In the genomic region with DNA sequence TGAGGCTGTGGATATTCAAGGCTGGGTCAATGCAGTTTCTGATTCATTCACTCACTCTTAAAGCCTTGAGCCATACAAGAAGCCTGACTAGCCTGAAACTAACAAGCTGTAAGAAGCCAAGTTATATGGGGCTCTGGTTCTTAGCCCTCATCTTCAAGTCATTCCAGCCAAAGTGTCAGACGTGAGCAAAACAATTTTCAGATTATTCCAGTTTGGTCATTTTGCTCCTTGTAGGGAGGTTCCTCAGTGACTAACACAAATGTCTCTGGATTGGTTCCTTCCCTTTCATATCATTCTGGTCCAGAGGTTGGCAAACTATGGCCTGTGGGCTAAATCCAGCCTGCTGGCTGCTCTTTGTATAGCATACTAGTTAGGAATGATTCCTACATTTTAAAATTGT, we compare ENCODE assay signal across 24 cellular contexts. TPM values are rescaled to one million over a fixed set of nuclear protein-coding genes. Genes with fewer than 3 reads are reported as not detected.
DNase-seq lines count a peak whose midpoint lies in the region; ATAC-seq, FAIRE-seq and TF ChIP-seq lines count a peak whose summit lies in the region.
"Had no signal": no experiment of that assay in that cellular context is flagged by ENCODE, and none has a peak within 500 bp of the region (broad histone marks: within the 10 kb centered on the region; RNA-seq: fewer than 3 reads in every experiment).

No MANE protein-coding gene starts in this region.

- H3K4me3 ChIP-seq in K562: no peak overlapping the region
- H3K4me3 ChIP-seq in fibroblast of the aortic adventitia (ENCODE audit: low read depth, low read length): no peak overlapping the region

- DNase-seq in AG20443 (ENCODE audit: low spot score) (peak; percentile 22), HT1080 (ENCODE audit: low read depth) (peak; percentile 5), K562 (ENCODE audit: extremely low read depth in 1 of 4, low spot score in 3 of 4) (no peak), fibroblast of the aortic adventitia (ENCODE audit: low read depth) (peak; percentile 55), sciatic nerve (ENCODE audit: low spot score) (no peak)
- DNase-seq in stimulated activated CD4-positive, alpha-beta T cell treated with anti-CD3 and anti-CD28 coated beads, Interleukin-4, amount 100 ng/mL, for 4 hours: no peak
- DNase-seq: Caco-2; DMS53; GOT3; MV-4-11; NCI-H1417 treated with DMSO at 0.1 percent for 48 hours; NCI-H2081; NCI-H226; NCI-H69; NK-92 treated with Interleukin-12 subunit alpha and Interleukin-12 subunit beta, amount 100 ng/mL, for 24 hours; OCI-M1; SK-N-SH had no signal

- H3K27ac ChIP-seq in K562 (ENCODE audit: extremely low read depth, low read depth, low read length): no peak overlapping the region

- H3K9me1 ChIP-seq in K562 (ENCODE audit: control insufficient read depth, insufficient read depth, low read length): no peaks in the 10 kb centered on the region

- H3K27me3 ChIP-seq in K562 (ENCODE audit: control insufficient read depth in 2 of 2, insufficient read depth in 2 of 2, low read length in 2 of 2): no peaks in the 10 kb centered on the region; a peak in 1 of 5 replicates

- in situ Hi-C loops in K562 (cut with MboI): no loop called here

- no peak overlapping the region for H3K4me2 ChIP-seq in K562 (ENCODE audit: insufficient read depth, low read length)
- H3K4me2 ChIP-seq: SK-N-SH had no signal

- 7% methylated on average over 1 of the region's 1 CpG for WGBS in K562 (ENCODE audit: insufficient coverage, low coverage, missing lambda C conversion rate)

- H3K36me3 ChIP-seq in K562 (ENCODE audit: control insufficient read depth, insufficient read depth, low read length): no peaks in the 10 kb centered on the region

- POLR2A ChIA-PET in K562 (lab: Yijun Ruan, JAX): no interaction called here

- CTCF ChIA-PET in K562 (lab: Yijun Ruan, JAX; ENCODE audit: low intra/inter-chr PET ratio): no interaction called here

- no peak for FAIRE-seq in K562 (lab: Jason Lieb, UNC)
- FAIRE-seq: A204.1, GM12891 had no signal

- H2AFZ ChIP-seq in K562 (ENCODE audit: low read depth, low read length): no peak overlapping the region

- H3K79me2 ChIP-seq in K562 (ENCODE audit: control insufficient read depth, insufficient read depth, low read length): no peaks in the 10 kb centered on the region

- no peaks in the 10 kb centered on the region for H3K9me3 ChIP-seq in K562 (replicated peaks; ENCODE audit: control insufficient read depth, insufficient read depth, low read depth, low read length)
- H3K9me3 ChIP-seq: Caco-2, SK-N-SH had no signal

- H3K9ac ChIP-seq in K562 (ENCODE audit: insufficient read depth in 1 of 2, low read depth in 2 of 2, low read length in 2 of 2): no peak overlapping the region
- H3K9ac ChIP-seq: SK-N-SH had no signal

- TF ChIP-seq CTCF in K562 (IDR thresholded peaks at IDR 0.05 in 2 of 3, conservative IDR thresholded peaks at IDR 0.05 in 1 of 3; ENCODE audit: insufficient read depth in 2 of 3, low read depth in 1 of 3, low read length in 3 of 3): no peak
- TF ChIP-seq CTCF in fibroblast of the aortic adventitia (IDR thresholded peaks at IDR 0.05; ENCODE audit: insufficient read depth, low read length): peak; percentile 30

- no peak for TF ChIP-seq EP300 in K562 (IDR thresholded peaks at IDR 0.05; ENCODE audit: low read length)

- H3K4me1 ChIP-seq in K562 (replicated peaks in 1 of 2; ENCODE audit: control insufficient read depth in 2 of 2, insufficient read depth in 2 of 2, low read length in 2 of 2): no peaks in the 10 kb centered on the region

- peak; percentile 42; the same call in 1 of the 3 replicates for ATAC-seq in K562
- ATAC-seq in HG03280 (IDR thresholded peaks at IDR 0.05; ENCODE audit: unreplicated experiment): no peak
- ATAC-seq in HG03571 (IDR thresholded peaks at IDR 0.05; ENCODE audit: unreplicated experiment): no peak
- ATAC-seq in sciatic nerve: no peak
- ATAC-seq: Right ventricle myocardium inferior had no signal

- no TSS peak for BruUV-seq in K562 (replicated peaks; lab: Mats Ljungman, UMichigan)

- no peak for TF ChIP-seq RAD21 in K562 (CRISPR knock-in tag; conservative IDR thresholded peaks at IDR 0.05 in 1 of 2, IDR thresholded peaks at IDR 0.05 in 1 of 2)

- intact Hi-C loops in K562 (cut with micrococcal nuclease): no loop called here
- intact Hi-C loops in sciatic nerve (cut with DNase I): no loop called here

- H4K20me1 ChIP-seq in K562 (replicated peaks; ENCODE audit: control insufficient read depth, insufficient read depth, low read length): no peaks in the 10 kb centered on the region

- no peak for TF ChIP-seq POLR2A in K562 (conservative IDR thresholded peaks at IDR 0.05)

TF ChIP-seq in K562, 482 proteins besides CTCF, POLR2A, EP300 and RAD21:
- TF ChIP-seq RBM34 (IDR thresholded peaks at IDR 0.05; ENCODE audit: borderline replicate concordance, insufficient read depth, low read length) (no peak), MEF2D (tag; conservative IDR thresholded peaks at IDR 0.05; ENCODE audit: low read depth) (no peak), ELF1 (tag; IDR thresholded peaks at IDR 0.05) (no peak), PML (IDR thresholded peaks at IDR 0.05; ENCODE audit: low read length) (no peak), ZNF696 (CRISPR knock-in tag; conservative IDR thresholded peaks at IDR 0.05) (no peak)

RNA-seq across cellular contexts. Expression of a gene that starts 12.5 kb away (rescaled TPM):
- total RNA-seq in HT1080 (2014; rRNA removed; shearing (Covaris generic)): not detected in 2 replicates
- polyA plus RNA-seq in HT1080 (2015; cell fraction: cytosol; rRNA removed): not detected in 2 replicates
- polyA plus RNA-seq in HT1080 (2015; cell fraction: nucleus; rRNA removed): not detected in 2 replicates
- total RNA-seq in K562 (2011; cell fraction: chromatin; rRNA removed; ENCODE audit: low replicate concordance): not detected in 2 replicates
- not detected in 2 replicates for total RNA-seq in K562 (2011; cell fraction: nucleolus; rRNA removed)
- not detected in 2 replicates for total RNA-seq in K562 (2011; cell fraction: nucleoplasm; rRNA removed)
- total RNA-seq in K562 (2014; rRNA removed) (0.09 TPM in 1 of 2 replicates, not detected in the other), K562 (2014; rRNA removed; fragmentation: Illumina TruSeq; extraction: Trizol) (not detected in 2 replicates), K562 (2015; rRNA removed; fragmentation: Illumina TruSeq; extraction: Trizol) (not detected in 2 replicates), K562 (2021) (not detected in 2 replicates), fibroblast of the aortic adventitia (ENCODE audit: low replicate concordance) (0.09 TPM in 1 of 2 replicates, not detected in the other), sciatic nerve (not detected)
- polyA plus RNA-seq in K562 (2011; rRNA removed) (not detected in 2 replicates), K562 (2014; fragmentation: Illumina TruSeq; extraction: Trizol) (0.03 TPM in 1 of 2 replicates, not detected in the other), K562 (2014; fragmentation: Nextera tagmentation; extraction: Ambion mirVana) (under 1 TPM in 1 of 2 experiments, not detected in 1; 0.04 TPM), K562 (2014; rRNA removed) (not detected in 2 replicates)
- polyA plus RNA-seq in K562 (2011; cell fraction: cytosol; rRNA removed): not detected in 2 replicates
- polyA plus RNA-seq in K562 (2011; cell fraction: nucleus; rRNA removed): not detected in 2 replicates
- 0.01 TPM in 1 of 2 replicates, not detected in the other for polyA plus RNA-seq in K562 (2012)
- polyA minus RNA-seq in K562 (2011; rRNA and poly(A)+ RNA removed): not detected in 2 replicates
- polyA minus RNA-seq in K562 (2011; cell fraction: cytosol; rRNA and poly(A)+ RNA removed): not detected in 2 replicates
- not detected in 2 replicates for polyA minus RNA-seq in K562 (2011; cell fraction: nucleus; rRNA and poly(A)+ RNA removed)
- total RNA-seq: Caco-2, G401, Right ventricle myocardium inferior had no signal
- polyA plus RNA-seq: CD14-positive monocyte, SK-N-SH had no signal

Comparison
In these comparisons a context has a peak if more than half of its experiments do, and no peak if none do; other contexts are left out.
1. DNase-seq: peak in AG20443 (single experiment), HT1080 (single experiment) and fibroblast of the aortic adventitia (single experiment); none in K562 (0 of 4), stimulated activated CD4-positive, alpha-beta T cell treated with anti-CD3 and anti-CD28 coated beads, Interleukin-4, amount 100 ng/mL, for 4 hours (0 of 2) and sciatic nerve (single experiment).